In the genomic region with DNA sequence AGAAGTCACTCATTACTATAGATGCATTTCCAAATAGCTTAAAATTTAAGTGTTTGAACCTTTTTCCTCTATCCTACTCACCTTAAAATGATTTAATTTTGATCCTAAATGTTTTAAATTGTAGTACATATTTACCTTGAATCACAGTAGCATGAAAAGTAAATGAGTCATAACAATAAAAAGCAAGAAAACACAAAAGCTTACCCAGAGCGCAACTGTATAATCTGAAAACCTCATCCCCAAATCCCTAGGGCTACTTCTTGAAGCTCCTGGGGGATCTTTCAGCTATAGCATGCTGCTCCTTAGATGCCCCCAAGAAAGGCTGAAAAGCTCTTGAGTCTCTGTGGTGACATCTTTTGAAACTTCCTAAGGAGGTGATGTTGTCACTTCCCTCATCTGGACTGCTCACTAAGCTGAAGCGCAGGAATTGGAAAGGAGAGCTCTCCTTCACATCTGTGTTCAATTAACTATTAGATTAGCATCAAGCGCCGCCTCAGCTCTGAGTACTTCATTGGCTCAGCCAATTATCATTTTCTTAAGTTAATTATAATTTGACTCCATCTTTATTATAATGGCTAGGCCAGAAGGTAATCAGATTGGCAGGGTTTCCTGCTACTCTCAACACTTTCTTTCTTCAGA, we compare ENCODE assay signal across 20 cellular contexts.
DNase-seq lines count a peak whose midpoint lies in the region; ATAC-seq and TF ChIP-seq lines count a peak whose summit lies in the region.
"Had no signal": no experiment of that assay in that cellular context is flagged by ENCODE, and none has a peak within 500 bp of the region (broad histone marks: within the 10 kb centered on the region; RNA-seq: fewer than 3 reads in every experiment).

No MANE protein-coding gene starts in this region.

- intact Hi-C loops in Panc1 (cut with micrococcal nuclease; ENCODE audit: unreplicated experiment), result no loop called here

- TF ChIP-seq CTCF in Panc1 (IDR thresholded peaks at IDR 0.05) (no peak), fibroblast of mammary gland (conservative IDR thresholded peaks at IDR 0.05; ENCODE audit: control insufficient read depth, insufficient read depth, low read depth, low read length) (no peak)

- no peak overlapping the region for H3K4me3 ChIP-seq in Panc1 (ENCODE audit: low read depth in 2 of 2, low read length in 2 of 2)
- no peak overlapping the region for H3K4me3 ChIP-seq in fibroblast of mammary gland (ENCODE audit: control insufficient read depth, low read depth, low read length)
- H3K4me3 ChIP-seq: SJCRH30 had no signal

- no peaks in the 10 kb centered on the region for H3K27me3 ChIP-seq in Panc1 (ENCODE audit: control insufficient read depth, insufficient read depth, low read length)
- H3K27me3 ChIP-seq: SJCRH30 had no signal

- no peaks in the 10 kb centered on the region for H3K4me1 Mint-ChIP-seq in effector memory CD8-positive, alpha-beta T cell (ENCODE audit: low read depth in 2 of 2)
- H3K4me1 Mint-ChIP-seq: CD4-positive, CD25-positive, alpha-beta regulatory T cell; T-cell had no signal

- no peak overlapping the region for H3K27ac Mint-ChIP-seq in effector memory CD8-positive, alpha-beta T cell
- H3K27ac Mint-ChIP-seq: CD4-positive, CD25-positive, alpha-beta regulatory T cell; T-cell had no signal

- no peak overlapping the region for H3K4me3 Mint-ChIP-seq in effector memory CD8-positive, alpha-beta T cell
- H3K4me3 Mint-ChIP-seq: CD4-positive, CD25-positive, alpha-beta regulatory T cell; T-cell had no signal

- DNase-seq in D341Med (ENCODE audit: low spot score), result peak; percentile 29
- peak; percentile 1 for DNase-seq in M059J (ENCODE audit: low read depth)
- peak; percentile 38 for DNase-seq in Panc1 (ENCODE audit: low read depth, low spot score)
- DNase-seq in fibroblast of mammary gland (ENCODE audit: low read depth), result peak; percentile 24
- DNase-seq in stimulated activated CD4-positive, alpha-beta T cell treated with anti-CD3 and anti-CD28 coated beads, Interleukin-2, amount 100 ng/mL, for 48 hours, result no peak
- DNase-seq in effector memory CD8-positive, alpha-beta T cell, result no peak
- no peak for DNase-seq in foreskin melanocyte
- DNase-seq: ACHN; CD4-positive, CD25-positive, alpha-beta regulatory T cell; DMS79 treated with DMSO at 0.1 percent for 48 hours; GF-D8; KBM-7; NCI-H1048; NCI-H146; NCI-H2081 treated with DMSO at 0.1 percent for 48 hours; NCI-H510A; SJCRH30; T-cell had no signal

- no peak overlapping the region for H3K27ac ChIP-seq in Panc1 (ENCODE audit: low read length)
- H3K27ac ChIP-seq: RWPE1, SJCRH30 had no signal

- BruUV-seq in Panc1 (replicated peaks; lab: Mats Ljungman, UMichigan), result no TSS peak

- POLR2A ChIA-PET in Panc1 (lab: Charles Lee), result no interaction called here

- H3K36me3 Mint-ChIP-seq in effector memory CD8-positive, alpha-beta T cell (ENCODE audit: insufficient read depth), result no peaks in the 10 kb centered on the region
- H3K36me3 Mint-ChIP-seq: CD4-positive, CD25-positive, alpha-beta regulatory T cell; T-cell had no signal

- CTCF ChIA-PET in Panc1 (lab: Charles Lee), result no interaction called here

- H3K36me3 ChIP-seq in Panc1 (ENCODE audit: control insufficient read depth, insufficient read depth, low read length), result no peaks in the 10 kb centered on the region
- H3K36me3 ChIP-seq: SJCRH30 had no signal

- ATAC-seq in Panc1 (peak; percentile 21; the same call in 1 of the 2 replicates), GM19467 (IDR thresholded peaks at IDR 0.05; ENCODE audit: unreplicated experiment) (no peak)
- ATAC-seq in effector memory CD8-positive, alpha-beta T cell (replicated peaks), result no peak
- ATAC-seq: T-cell had no signal

- no peaks in the 10 kb centered on the region for H3K9me3 ChIP-seq in Panc1 (ENCODE audit: control insufficient read depth, insufficient read depth, low read depth, low read length)
- H3K9me3 ChIP-seq: SJCRH30 had no signal

- in situ Hi-C loops in Panc1 (cut with HindIII; ENCODE audit: low pct_unique_long_range_greater_than_20kb, low sequenced_read_pairs), result no loop called here

- no peaks in the 10 kb centered on the region for H3K4me1 ChIP-seq in Panc1 (ENCODE audit: control insufficient read depth, insufficient read depth, low read length)
- H3K4me1 ChIP-seq: SJCRH30 had no signal

- no peaks in the 10 kb centered on the region for H3K27me3 Mint-ChIP-seq in effector memory CD8-positive, alpha-beta T cell
- H3K27me3 Mint-ChIP-seq: CD4-positive, CD25-positive, alpha-beta regulatory T cell; T-cell had no signal

- peaks cover 0 to 14% of the 10 kb centered on the region in 2 donors for H3K9me3 Mint-ChIP-seq in effector memory CD8-positive, alpha-beta T cell

Comparison
In these comparisons a context has a peak if more than half of its experiments do, and no peak if none do; other contexts are left out.
1. DNase-seq: peak in D341Med (single experiment), M059J (single experiment), Panc1 (single experiment) and fibroblast of mammary gland (single experiment); none in stimulated activated CD4-positive, alpha-beta T cell treated with anti-CD3 and anti-CD28 coated beads, Interleukin-2, amount 100 ng/mL, for 48 hours (0 of 2), effector memory CD8-positive, alpha-beta T cell (0 of 3) and foreskin melanocyte (single experiment).